Comparison of ENCODE assay signal across 8 cellular contexts in the genomic region with DNA sequence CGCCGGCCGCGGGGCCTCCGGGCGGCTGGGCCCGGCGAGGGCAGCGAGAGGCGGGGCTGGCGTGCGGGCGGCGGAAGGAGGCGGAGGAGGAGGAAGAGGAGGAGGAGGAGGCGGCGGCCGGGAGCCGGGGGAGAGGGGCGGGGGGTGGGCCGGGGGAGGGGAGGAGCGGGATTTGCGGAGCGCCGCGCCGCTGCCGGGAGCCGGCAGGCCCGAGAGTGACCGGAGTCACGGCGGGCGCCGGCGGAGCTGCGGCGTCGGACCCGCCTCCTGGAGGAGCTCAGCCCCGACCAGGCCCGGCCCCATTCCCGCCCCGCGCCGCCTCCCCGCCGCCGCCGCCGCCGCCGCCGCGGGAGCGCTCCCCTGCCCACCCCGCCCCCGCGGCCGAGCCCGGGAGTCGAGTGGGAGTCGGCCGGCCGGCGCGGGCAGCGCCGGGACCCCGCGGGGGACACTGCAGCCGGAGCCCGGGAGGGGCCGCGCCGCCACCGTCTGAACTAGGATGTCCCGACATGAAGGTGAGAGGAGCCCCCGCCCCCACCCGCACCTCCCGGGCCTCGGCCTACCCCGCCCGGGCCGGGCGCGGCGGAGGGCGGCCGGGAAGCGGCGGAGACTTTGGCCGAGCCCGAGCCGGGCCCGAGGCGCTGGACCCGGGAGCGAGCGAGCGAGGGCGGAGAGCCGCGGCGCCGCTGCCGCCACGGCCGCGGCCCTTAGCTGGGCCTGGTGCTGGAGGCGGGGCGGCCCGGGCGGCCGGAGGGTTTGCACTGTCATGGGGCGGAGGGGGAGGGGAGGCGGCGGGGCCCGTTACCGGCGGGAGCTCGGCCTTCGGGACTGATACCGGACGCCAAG. TPM values are rescaled to one million over a fixed set of nuclear protein-coding genes. Genes with fewer than 3 reads are reported as not detected.
A peak's percentile ranks its signal among the peaks of the same experiment; 100 is the strongest.
DNase-seq lines count a peak whose midpoint lies in the region; ATAC-seq and TF ChIP-seq lines count a peak whose summit lies in the region.

A gene (plus strand): TSS at position 206 of the 843 bp plus-strand sequence. CDS start 291 bp downstream, at position 497.

- H3F3A ChIP-seq in SU-DHL-6 (ENCODE audit: insufficient read depth) = peaks cover 9% of the 10 kb centered on the region

- H3K9me3 ChIP-seq in HUES48 (ENCODE audit: control insufficient read depth, insufficient read depth, low read length) = no peaks in the 10 kb centered on the region
- H3K9me3 ChIP-seq in SU-DHL-6 (ENCODE audit: insufficient read depth, low read length) = no peaks in the 10 kb centered on the region
- H3K9me3 ChIP-seq in osteoblast (ENCODE audit: low read depth, low read length) = no peaks in the 10 kb centered on the region
- no peaks in the 10 kb centered on the region for H3K9me3 ChIP-seq in testis

- H3K4me2 ChIP-seq in SU-DHL-6 (ENCODE audit: low read depth, low read length, poor library complexity, severe bottlenecking) (peak within 1 kb of the TSS; percentile 90), osteoblast (ENCODE audit: insufficient read depth, low read length) (peak within 1 kb of the TSS; percentile 98)

- H4K20me1 ChIP-seq in SU-DHL-6 (ENCODE audit: low read depth, low read length) (peaks cover 14% of the 10 kb centered on the region), osteoblast (ENCODE audit: insufficient read depth, low read length) (peaks cover 36% of the 10 kb centered on the region)

- H3K27ac Mint-ChIP-seq in activated naive CD8-positive, alpha-beta T cell = peak within 1 kb of the TSS; percentile 100
- peak within 1 kb of the TSS; percentile 97 for H3K27ac Mint-ChIP-seq in glutamatergic neuron (ENCODE audit: unreplicated experiment)

- no peaks in the 10 kb centered on the region for H3K27me3 Mint-ChIP-seq in activated naive CD8-positive, alpha-beta T cell
- H3K27me3 Mint-ChIP-seq in glutamatergic neuron (ENCODE audit: unreplicated experiment) = peaks cover 7% of the 10 kb centered on the region

- intact Hi-C loops in testis (cut with DNase I; ENCODE audit: low total_unique reads) = no loop called here

- TF ChIP-seq POLR2A in testis (IDR thresholded peaks at IDR 0.05) = no peak

- no peak within 1 kb of the TSS for H2AFZ ChIP-seq in SU-DHL-6 (ENCODE audit: low read depth, low read length, severe bottlenecking)
- peak within 1 kb of the TSS; percentile 83 for H2AFZ ChIP-seq in osteoblast (ENCODE audit: low read length)

- H3K27ac ChIP-seq in HUES48 (ENCODE audit: low read depth, low read length) (peak within 1 kb of the TSS; percentile 99), SU-DHL-6 (ENCODE audit: low read depth, low read length) (peak within 1 kb of the TSS; percentile 82), osteoblast (ENCODE audit: low read depth, low read length) (peak within 1 kb of the TSS; percentile 86), testis (peak within 1 kb of the TSS; percentile 95 to 97)

- H3K9me3 Mint-ChIP-seq in activated naive CD8-positive, alpha-beta T cell (ENCODE audit: low read depth) = no peaks in the 10 kb centered on the region
- peaks cover 12% of the 10 kb centered on the region for H3K9me3 Mint-ChIP-seq in glutamatergic neuron (ENCODE audit: unreplicated experiment)

- peaks cover 13% of the 10 kb centered on the region for H3K36me3 ChIP-seq in HUES48 (ENCODE audit: control insufficient read depth, insufficient read depth, low read length)
- 0 out of 2 replicates have a peak, but pooled peaks cover 2% of the 10 kb centered on the region for H3K36me3 ChIP-seq in SU-DHL-6 (ENCODE audit: low read length)
- peaks cover 3% of the 10 kb centered on the region for H3K36me3 ChIP-seq in osteoblast (ENCODE audit: insufficient read depth, low read length)
- no peaks in the 10 kb centered on the region for H3K36me3 ChIP-seq in testis (ENCODE audit: low read depth, missing control alignments)

- peaks cover 11% of the 10 kb centered on the region for H3K36me3 Mint-ChIP-seq in activated naive CD8-positive, alpha-beta T cell
- no peaks in the 10 kb centered on the region for H3K36me3 Mint-ChIP-seq in glutamatergic neuron (ENCODE audit: unreplicated experiment)

- peak; percentile 51 for ATAC-seq in GM21381 (IDR thresholded peaks at IDR 0.05; ENCODE audit: unreplicated experiment)

- H3K4me3 Mint-ChIP-seq in activated naive CD8-positive, alpha-beta T cell = peak within 1 kb of the TSS; percentile 100
- H3K4me3 Mint-ChIP-seq in glutamatergic neuron (ENCODE audit: unreplicated experiment) = peak within 1 kb of the TSS; percentile 97

- H3K79me2 ChIP-seq in SU-DHL-6 (ENCODE audit: insufficient read depth, low read length) (peaks cover 78% of the 10 kb centered on the region), osteoblast (ENCODE audit: insufficient read depth, low read length) (peaks cover 81% of the 10 kb centered on the region)

- peak; percentile 18 for DNase-seq in DMS153 (lab: John Stamatoyannopoulos, UW)
- DNase-seq in glutamatergic neuron = peak; percentile 79
- DNase-seq in osteoblast (ENCODE audit: insufficient read length, low spot score, missing footprints) = peak; percentile 98
- DNase-seq in testis = peak; percentile 75

- TF ChIP-seq CTCF in SU-DHL-6 (IDR thresholded peaks at IDR 0.05; ENCODE audit: insufficient read depth, low read length, poor library complexity, severe bottlenecking) (no peak), glutamatergic neuron (IDR thresholded peaks at IDR 0.05; ENCODE audit: partially characterized antibody, unreplicated experiment) (no peak), osteoblast (IDR thresholded peaks at IDR 0.05; ENCODE audit: extremely low read depth, low read depth, low read length) (no peak), testis (IDR thresholded peaks at IDR 0.05) (no peak)

- H3K9me2 ChIP-seq in SU-DHL-6 (replicated peaks; ENCODE audit: insufficient read depth, low read length) = no peaks in the 10 kb centered on the region

- H3K9ac ChIP-seq in HUES48 (ENCODE audit: low read depth, low read length) (peak within 1 kb of the TSS; percentile 95), SU-DHL-6 (ENCODE audit: low read length) (peak within 1 kb of the TSS; percentile 77)

- 1% methylated on average over 14 to 73 of the region's 125 CpGs for WGBS in testis, 2 donors

- peaks cover 23% of the 10 kb centered on the region for H3K4me1 ChIP-seq in HUES48 (ENCODE audit: control insufficient read depth, insufficient read depth, low read length)
- peaks cover 19% of the 10 kb centered on the region for H3K4me1 ChIP-seq in osteoblast (ENCODE audit: insufficient read depth, low read length)
- peaks cover 12% of the 10 kb centered on the region for H3K4me1 ChIP-seq in testis

- peaks cover 50% of the 10 kb centered on the region for H3K4me1 Mint-ChIP-seq in activated naive CD8-positive, alpha-beta T cell (ENCODE audit: low read depth)
- H3K4me1 Mint-ChIP-seq in glutamatergic neuron (ENCODE audit: low read depth, unreplicated experiment) = peaks cover 21% of the 10 kb centered on the region

- no peaks in the 10 kb centered on the region for H3K27me3 ChIP-seq in HUES48 (ENCODE audit: control insufficient read depth, insufficient read depth, low read length)
- no peaks in the 10 kb centered on the region for H3K27me3 ChIP-seq in SU-DHL-6 (ENCODE audit: low read length)
- H3K27me3 ChIP-seq in osteoblast (ENCODE audit: insufficient read depth, low read length) = no peaks in the 10 kb centered on the region
- no peaks in the 10 kb centered on the region for H3K27me3 ChIP-seq in testis

- peak within 1 kb of the TSS; percentile 93 for H3K4me3 ChIP-seq in HUES48 (ENCODE audit: low read depth, low read length)
- H3K4me3 ChIP-seq in SU-DHL-6 (ENCODE audit: insufficient read depth, low read length, poor library complexity, severe bottlenecking) = peak within 1 kb of the TSS; percentile 60
- H3K4me3 ChIP-seq in osteoblast (ENCODE audit: insufficient read depth, low read length) = peak within 1 kb of the TSS; percentile 88
- H3K4me3 ChIP-seq in testis = peak within 1 kb of the TSS; percentile 93 to 94

RNA-seq across cellular contexts. Expression of the gene that starts here (rescaled TPM):
- 46.8 TPM for total RNA-seq in glutamatergic neuron (ENCODE audit: unreplicated experiment)
- total RNA-seq in osteoblast = 68.7 and 74.2 TPM in 2 replicates
- total RNA-seq in testis = 10 to 100 TPM; 53.9 to 56.9 TPM
- polyA plus RNA-seq in testis (ENCODE audit: insufficient read depth, low read depth, low replicate concordance) = 141 TPM

Comparison
In these comparisons a context has a peak if more than half of its experiments do, and no peak if none do; other contexts are left out.
1. Peak in every context shown above with its lines: DNase-seq, ATAC-seq, H3K4me3 ChIP-seq and H3K27ac ChIP-seq.
2. DNase-seq: peak in every context shown above with its lines; median percentile 98 in osteoblast; 79 in glutamatergic neuron; 75 in testis; 18 in DMS153.